Comparison of ENCODE assay signal across 28 cellular contexts in the genomic region with DNA sequence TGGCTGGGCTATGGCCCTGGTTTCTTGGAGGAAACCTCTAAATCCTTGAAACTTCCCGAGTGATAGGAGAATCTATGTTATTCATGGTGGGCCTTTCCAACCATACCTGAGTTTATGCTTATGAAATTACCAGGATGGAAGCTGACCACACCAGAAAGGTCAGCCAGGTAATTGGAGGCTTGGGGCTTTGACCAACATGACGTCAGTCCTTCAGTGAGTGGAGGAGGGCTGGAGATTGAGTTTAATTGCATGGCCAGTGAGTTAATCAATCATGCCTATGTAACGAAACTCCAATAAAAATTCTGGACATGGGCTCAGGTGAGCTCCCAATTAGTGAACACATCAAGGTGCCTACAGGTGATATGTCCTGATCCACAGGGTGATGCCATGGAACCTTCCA.
"Had no signal": no experiment of that assay in that cellular context is flagged by ENCODE, and none has a peak within 500 bp of the region (broad histone marks: within the 10 kb centered on the region; RNA-seq: fewer than 3 reads in every experiment).

No MANE protein-coding gene starts in this region.

- H3K79me2 ChIP-seq: hepatocyte had no signal

- H3K27me3 ChIP-seq: heart left ventricle, right atrium auricular region, sigmoid colon, testis, tibial artery had no signal

- H3K4me3 ChIP-seq: gastroesophageal sphincter, heart left ventricle, hepatocyte, lung, mucosa of descending colon, prostate gland, right atrium auricular region, sigmoid colon, stomach, testis, tibial artery had no signal

- H3K27ac ChIP-seq: epithelial cell of prostate, gastroesophageal sphincter, heart left ventricle, hepatocyte, prostate gland, right atrium auricular region, sigmoid colon, stomach, testis, tibial artery had no signal

- H3K4me3 Mint-ChIP-seq: memory B cell; mesothelial cell of epicardium; naive B cell; nephron progenitor cell; stimulated activated effector memory CD8-positive, alpha-beta T cell treated with anti-CD3 and anti-CD28 coated beads, Interleukin-12 subunit alpha, Interleukin-12 subunit beta, amount 100 ng/mL, for 72 hours; type B pancreatic cell had no signal

- H3K9me3 ChIP-seq: gastroesophageal sphincter, heart left ventricle, mucosa of descending colon, prostate gland, right atrium auricular region, sigmoid colon, stomach, testis, tibial artery had no signal

- H3K4me1 ChIP-seq: prostate gland, testis had no signal

- H3K27ac Mint-ChIP-seq: memory B cell; mesothelial cell of epicardium; naive B cell; nephron progenitor cell; stimulated activated effector memory CD8-positive, alpha-beta T cell treated with anti-CD3 and anti-CD28 coated beads, Interleukin-12 subunit alpha, Interleukin-12 subunit beta, amount 100 ng/mL, for 72 hours; type B pancreatic cell had no signal

- H3K4me2 ChIP-seq: hepatocyte had no signal

- ATAC-seq: esophagus mucosa; gastroesophageal sphincter; heart left ventricle; left lobe of liver; mucosa of descending colon; stimulated activated effector memory CD8-positive, alpha-beta T cell treated with anti-CD3 and anti-CD28 coated beads, Interleukin-12 subunit alpha, Interleukin-12 subunit beta, amount 100 ng/mL, for 72 hours had no signal

- H3K4me1 Mint-ChIP-seq: memory B cell, naive B cell, nephron progenitor cell had no signal

- H3K9me3 Mint-ChIP-seq: memory B cell; mesothelial cell of epicardium; naive B cell; stimulated activated effector memory CD8-positive, alpha-beta T cell treated with anti-CD3 and anti-CD28 coated beads, Interleukin-12 subunit alpha, Interleukin-12 subunit beta, amount 100 ng/mL, for 72 hours; type B pancreatic cell had no signal

- H3K27me3 Mint-ChIP-seq: memory B cell, naive B cell had no signal

- H2AFZ ChIP-seq: hepatocyte had no signal

- FAIRE-seq: kidney, urothelium cell line had no signal

- H3K36me3 ChIP-seq: gastroesophageal sphincter, heart left ventricle, prostate gland, right atrium auricular region, sigmoid colon, stomach, tibial artery had no signal

- DNase-seq: cortex of kidney; foreskin fibroblast; heart left ventricle; kidney; mucosa of descending colon; naive B cell; nephron progenitor cell; nucleus accumbens; stimulated activated CD4-positive, alpha-beta T cell treated with anti-CD3 and anti-CD28 coated beads, Interleukin-2, amount 100 ng/mL, for 24 hours; stimulated activated CD4-positive, alpha-beta T cell treated with anti-CD3 and anti-CD28 coated beads, Interleukin-4, amount 100 ng/mL, for 24 hours; stimulated activated naive CD4-positive, alpha-beta T cell treated with Interleukin-2 at 50 U/mL for 16 hours; stomach; testis; tibial artery had no signal

- H3K36me3 Mint-ChIP-seq: memory B cell; mesothelial cell of epicardium; naive B cell; stimulated activated effector memory CD8-positive, alpha-beta T cell treated with anti-CD3 and anti-CD28 coated beads, Interleukin-12 subunit alpha, Interleukin-12 subunit beta, amount 100 ng/mL, for 72 hours; type B pancreatic cell had no signal
